Comparison of ENCODE assay signal across 35 cellular contexts in the genomic region with DNA sequence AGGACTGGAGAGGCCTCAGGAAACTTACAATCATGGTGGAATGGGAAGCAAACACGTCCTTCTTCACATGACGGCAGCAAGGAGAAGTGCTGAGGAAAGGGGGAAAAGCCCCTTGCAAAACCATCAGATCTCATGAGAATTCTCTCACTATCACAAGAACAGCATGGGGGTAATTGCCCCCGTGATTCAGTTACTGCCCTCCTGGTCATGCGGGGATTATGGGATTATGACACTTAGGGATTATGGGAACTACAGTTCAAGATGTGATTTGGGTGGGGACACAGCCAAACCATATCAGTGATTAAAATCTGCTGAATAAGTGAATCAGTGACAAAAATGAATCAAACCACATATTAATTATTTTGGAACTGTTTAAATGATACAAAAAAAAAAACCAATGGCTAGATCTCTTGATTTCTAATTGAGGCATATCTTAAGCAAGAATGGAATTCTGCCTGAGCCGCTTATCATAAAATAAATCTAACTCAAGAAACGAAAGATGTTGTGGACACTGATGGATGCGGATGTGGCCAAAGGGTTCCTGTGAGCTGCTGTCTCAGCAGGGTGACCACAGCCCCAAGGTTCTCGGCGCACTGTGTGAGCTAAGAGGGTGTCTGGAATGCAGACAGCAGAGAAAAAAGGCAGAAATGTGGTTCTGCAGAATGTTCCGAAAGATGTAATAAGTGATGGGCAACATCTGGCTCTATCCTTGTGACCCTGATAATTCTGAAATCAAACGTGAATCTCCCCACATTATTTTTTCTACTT.
A peak's percentile ranks its signal among the peaks of the same experiment; 100 is the strongest.
DNase-seq lines count a peak whose midpoint lies in the region; ATAC-seq and TF ChIP-seq lines count a peak whose summit lies in the region.
"Had no signal": no experiment of that assay in that cellular context is flagged by ENCODE, and none has a peak within 500 bp of the region (broad histone marks: within the 10 kb centered on the region; RNA-seq: fewer than 3 reads in every experiment).

No MANE protein-coding gene starts in this region.

- H3K4me3 ChIP-seq in AG09309 (ENCODE audit: control insufficient read depth, low read depth, low read length): no peak overlapping the region
- H3K4me3 ChIP-seq in left lung: no peak overlapping the region
- H3K4me3 ChIP-seq in psoas muscle: no peak overlapping the region
- H3K4me3 ChIP-seq: heart right ventricle, SJCRH30, spleen, thoracic aorta, vagina had no signal

- H3K36me3 ChIP-seq in left lung (no peaks in the 10 kb centered on the region), psoas muscle (ENCODE audit: insufficient read depth in 1 of 2, low read depth in 1 of 2) (no peaks in the 10 kb centered on the region)
- H3K36me3 ChIP-seq: BE2C, heart right ventricle, SJCRH30, spleen, thoracic aorta, vagina had no signal

- peaks cover 20% of the 10 kb centered on the region for H3K36me3 Mint-ChIP-seq in WTC11
- H3K36me3 Mint-ChIP-seq in activated naive CD4-positive, alpha-beta T cell treated with anti-CD3 and anti-CD28 coated beads, Interleukin-2, amount 10 ng/mL, durations not matched to agents 7 days and 5 days: no peaks in the 10 kb centered on the region
- H3K36me3 Mint-ChIP-seq: CD8-positive, alpha-beta T cell; natural killer cell had no signal

- peaks cover 52% of the 10 kb centered on the region for H3K4me1 Mint-ChIP-seq in WTC11
- H3K4me1 Mint-ChIP-seq in activated naive CD4-positive, alpha-beta T cell treated with anti-CD3 and anti-CD28 coated beads, Interleukin-2, amount 10 ng/mL, durations not matched to agents 7 days and 5 days: no peaks in the 10 kb centered on the region
- H3K4me1 Mint-ChIP-seq: activated CD4-positive, alpha-beta T cell treated with anti-CD3 and anti-CD28 coated beads, Interleukin-2, amount 10 ng/mL, durations not matched to agents 24 days and 14 days; natural killer cell; stimulated activated naive CD8-positive, alpha-beta T cell treated with anti-CD3 and anti-CD28 coated beads, Interleukin-15, amount 100 ng/mL, for 72 hours had no signal

- CTCF ChIA-PET in WTC11 (lab: Charles Lee): no interaction called here
- CTCF ChIA-PET in activated naive CD4-positive, alpha-beta T cell treated with anti-CD3 and anti-CD28 coated beads, Interleukin-2, amount 10 ng/mL, durations not matched to agents 7 days and 5 days (lab: Charles Lee): no interaction called here

- DNase-seq in AG09309 (ENCODE audit: low read depth): peak; percentile 23
- no peak for DNase-seq in WTC11 (ENCODE audit: low spot score)
- DNase-seq in left lung: no peak
- DNase-seq in psoas muscle: no peak
- no peak for DNase-seq in activated naive CD4-positive, alpha-beta T cell treated with anti-CD3 and anti-CD28 coated beads, Interleukin-2, amount 10 ng/mL, durations not matched to agents 7 days and 5 days
- no peak for DNase-seq in DMS153 (lab: John Stamatoyannopoulos, UW)
- DNase-seq in 8988T: no peak
- DNase-seq: ACHN; activated CD4-positive, alpha-beta T cell treated with anti-CD3 and anti-CD28 coated beads, Interleukin-2, amount 10 ng/mL, durations not matched to agents 24 days and 14 days; activated gamma-delta T cell; activated T-cell treated with anti-CD3 and anti-CD28 coated beads, Interleukin-2, amount 50 U/mL, for 24 hours; BE2C; CD8-positive, alpha-beta T cell; dermis blood vessel endothelial cell; foreskin fibroblast; heart right ventricle; Kasumi-1; MV-4-11; natural killer cell; NCI-H1436 treated with DMSO at 0.1 percent for 48 hours; NCI-H345; NCI-H69; retina; SJCRH30; spleen; stimulated activated CD4-positive, alpha-beta T cell treated with anti-CD3 and anti-CD28 coated beads, Interleukin-2, amount 100 ng/mL, for 48 hours; stimulated activated naive CD8-positive, alpha-beta T cell treated with anti-CD3 and anti-CD28 coated beads, Interleukin-15, amount 100 ng/mL, for 72 hours; SW 1271 had no signal

- TF ChIP-seq CTCF in AG09309 (IDR thresholded peaks at IDR 0.05; ENCODE audit: control insufficient read depth, insufficient read depth, low read depth, low read length, missing control alignments) (no peak), WTC11 (IDR thresholded peaks at IDR 0.05) (no peak), left lung (IDR thresholded peaks at IDR 0.05) (no peak), psoas muscle (IDR thresholded peaks at IDR 0.05) (no peak)

- intact Hi-C loops in left lung (cut with DNase I) (no loop called here), psoas muscle (cut with DNase I) (loop anchor here in 1 of 2 donors (10.0 kb wide), 1 partner anchor 160 kb away; no protein-coding TSS in a partner anchor)

- peaks cover 10% of the 10 kb centered on the region for H3K9me3 Mint-ChIP-seq in WTC11
- peaks cover 10% of the 10 kb centered on the region for H3K9me3 Mint-ChIP-seq in activated naive CD4-positive, alpha-beta T cell treated with anti-CD3 and anti-CD28 coated beads, Interleukin-2, amount 10 ng/mL, durations not matched to agents 7 days and 5 days
- H3K9me3 Mint-ChIP-seq: activated CD4-positive, alpha-beta T cell treated with anti-CD3 and anti-CD28 coated beads, Interleukin-2, amount 10 ng/mL, durations not matched to agents 24 days and 14 days; activated T-cell treated with anti-CD3 and anti-CD28 coated beads, Interleukin-2, amount 50 U/mL, for 24 hours; CD8-positive, alpha-beta T cell had no signal

- ATAC-seq in WTC11 (no peak), left lung (peak; percentile 75), psoas muscle (no peak), HG02759 (IDR thresholded peaks at IDR 0.05; ENCODE audit: unreplicated experiment) (no peak)
- ATAC-seq: CD8-positive, alpha-beta T cell; esophagus mucosa; heart right ventricle; HepG2; natural killer cell; stimulated activated naive CD8-positive, alpha-beta T cell treated with anti-CD3 and anti-CD28 coated beads, Interleukin-15, amount 100 ng/mL, for 72 hours had no signal

- POLR2A ChIA-PET in WTC11 (lab: Charles Lee): no interaction called here

- H3K4me1 ChIP-seq in left lung: no peaks in the 10 kb centered on the region
- H3K4me1 ChIP-seq in psoas muscle: peaks cover 66% of the 10 kb centered on the region
- H3K4me1 ChIP-seq: SJCRH30, spleen, vagina had no signal

- 85 to 92% (median 89%) methylated on average over 11 of the region's 11 CpGs for WGBS in psoas muscle, 3 donors

- no peaks in the 10 kb centered on the region for H3K27me3 ChIP-seq in left lung
- no peaks in the 10 kb centered on the region for H3K27me3 ChIP-seq in psoas muscle (ENCODE audit: insufficient read depth in 3 of 3, low read length in 2 of 3)
- H3K27me3 ChIP-seq: BE2C, heart right ventricle, SJCRH30, spleen, vagina had no signal

- H3K27me3 Mint-ChIP-seq in WTC11 (ENCODE audit: low read depth): no peaks in the 10 kb centered on the region; the same call in 1 of the 2 replicates
- H3K27me3 Mint-ChIP-seq in activated naive CD4-positive, alpha-beta T cell treated with anti-CD3 and anti-CD28 coated beads, Interleukin-2, amount 10 ng/mL, durations not matched to agents 7 days and 5 days: no peaks in the 10 kb centered on the region
- H3K27me3 Mint-ChIP-seq: activated CD4-positive, alpha-beta T cell treated with anti-CD3 and anti-CD28 coated beads, Interleukin-2, amount 10 ng/mL, durations not matched to agents 24 days and 14 days; activated T-cell treated with anti-CD3 and anti-CD28 coated beads, Interleukin-2, amount 50 U/mL, for 24 hours; stimulated activated naive CD8-positive, alpha-beta T cell treated with anti-CD3 and anti-CD28 coated beads, Interleukin-15, amount 100 ng/mL, for 72 hours had no signal

- 0 out of 2 replicates have a peak overlapping the region, but pooled peaks have one; percentile 7 for H3K27ac Mint-ChIP-seq in WTC11
- H3K27ac Mint-ChIP-seq in activated naive CD4-positive, alpha-beta T cell treated with anti-CD3 and anti-CD28 coated beads, Interleukin-2, amount 10 ng/mL, durations not matched to agents 7 days and 5 days: no peak overlapping the region
- H3K27ac Mint-ChIP-seq: activated CD4-positive, alpha-beta T cell treated with anti-CD3 and anti-CD28 coated beads, Interleukin-2, amount 10 ng/mL, durations not matched to agents 24 days and 14 days; activated T-cell treated with anti-CD3 and anti-CD28 coated beads, Interleukin-2, amount 50 U/mL, for 24 hours; CD8-positive, alpha-beta T cell; natural killer cell; stimulated activated naive CD8-positive, alpha-beta T cell treated with anti-CD3 and anti-CD28 coated beads, Interleukin-15, amount 100 ng/mL, for 72 hours had no signal

- no peak overlapping the region for H3K4me3 Mint-ChIP-seq in WTC11
- H3K4me3 Mint-ChIP-seq in activated naive CD4-positive, alpha-beta T cell treated with anti-CD3 and anti-CD28 coated beads, Interleukin-2, amount 10 ng/mL, durations not matched to agents 7 days and 5 days: no peak overlapping the region
- H3K4me3 Mint-ChIP-seq: activated CD4-positive, alpha-beta T cell treated with anti-CD3 and anti-CD28 coated beads, Interleukin-2, amount 10 ng/mL, durations not matched to agents 24 days and 14 days; activated T-cell treated with anti-CD3 and anti-CD28 coated beads, Interleukin-2, amount 50 U/mL, for 24 hours; CD8-positive, alpha-beta T cell; natural killer cell; stimulated activated naive CD8-positive, alpha-beta T cell treated with anti-CD3 and anti-CD28 coated beads, Interleukin-15, amount 100 ng/mL, for 72 hours had no signal

- peaks cover 0 to 3% of the 10 kb centered on the region in 2 donors for H3K9me3 ChIP-seq in left lung
- no peaks in the 10 kb centered on the region for H3K9me3 ChIP-seq in psoas muscle
- H3K9me3 ChIP-seq: BE2C, heart right ventricle, SJCRH30, thoracic aorta, vagina had no signal

- no peak overlapping the region for H3K27ac ChIP-seq in left lung
- peak overlapping the region; percentile 74 for H3K27ac ChIP-seq in psoas muscle
- H3K27ac ChIP-seq: heart right ventricle, HL-60, SJCRH30, spleen, thoracic aorta, vagina, VCaP had no signal

TF ChIP-seq in WTC11, 78 proteins besides CTCF, POLR2A, EP300 and RAD21 (continues in another document):
- TF ChIP-seq, protein P1, sequence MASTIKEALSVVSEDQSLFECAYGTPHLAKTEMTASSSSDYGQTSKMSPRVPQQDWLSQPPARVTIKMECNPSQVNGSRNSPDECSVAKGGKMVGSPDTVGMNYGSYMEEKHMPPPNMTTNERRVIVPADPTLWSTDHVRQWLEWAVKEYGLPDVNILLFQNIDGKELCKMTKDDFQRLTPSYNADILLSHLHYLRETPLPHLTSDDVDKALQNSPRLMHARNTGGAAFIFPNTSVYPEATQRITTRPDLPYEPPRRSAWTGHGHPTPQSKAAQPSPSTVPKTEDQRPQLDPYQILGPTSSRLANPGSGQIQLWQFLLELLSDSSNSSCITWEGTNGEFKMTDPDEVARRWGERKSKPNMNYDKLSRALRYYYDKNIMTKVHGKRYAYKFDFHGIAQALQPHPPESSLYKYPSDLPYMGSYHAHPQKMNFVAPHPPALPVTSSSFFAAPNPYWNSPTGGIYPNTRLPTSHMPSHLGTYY (CRISPR knock-in tag; IDR thresholded peaks at IDR 0.05): no peak
- TF ChIP-seq, protein P2, sequence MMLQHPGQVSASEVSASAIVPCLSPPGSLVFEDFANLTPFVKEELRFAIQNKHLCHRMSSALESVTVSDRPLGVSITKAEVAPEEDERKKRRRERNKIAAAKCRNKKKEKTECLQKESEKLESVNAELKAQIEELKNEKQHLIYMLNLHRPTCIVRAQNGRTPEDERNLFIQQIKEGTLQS (CRISPR knock-in tag; conservative IDR thresholded peaks at IDR 0.05): no peak
